7 cellular contexts compared by ENCODE assay signal in the genomic region with DNA sequence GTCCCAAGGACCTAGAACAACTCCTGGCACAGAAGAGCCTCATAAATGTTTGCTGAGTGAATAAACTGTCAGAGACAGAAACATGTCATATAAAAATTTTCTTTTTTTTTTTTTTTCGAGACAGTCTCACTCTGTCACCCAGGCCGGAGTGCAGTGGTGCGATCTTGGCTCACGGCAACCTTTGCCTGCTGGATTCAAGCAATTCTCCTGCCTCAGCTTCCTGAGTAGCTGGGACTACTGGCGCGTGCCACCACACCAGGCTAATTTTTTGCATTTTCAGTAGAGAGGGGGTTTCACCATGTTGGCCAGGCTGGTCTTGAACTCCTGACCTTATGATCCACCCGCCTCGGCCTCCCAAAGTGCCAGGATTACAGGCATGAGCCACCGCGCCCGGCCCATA.
A peak's percentile ranks its signal among the peaks of the same experiment; 100 is the strongest.
DNase-seq lines count a peak whose midpoint lies in the region; ATAC-seq, FAIRE-seq and TF ChIP-seq lines count a peak whose summit lies in the region.
"Not testable (repeated sequence)": the region's sequence is repeated elsewhere in the genome, so short reads cannot be mapped to it uniquely, and the experiment has no call there.

No MANE protein-coding gene starts in this region.

- not testable (repeated sequence) for ATAC-seq in A549; IMR-90 (ENCODE audit: low read depth)
- ATAC-seq in GM19023 (IDR thresholded peaks at IDR 0.05; ENCODE audit: unreplicated experiment) (peak; percentile 1), left colon (peak; percentile 2)

- H3K4me1 ChIP-seq in A549 (peaks cover 53% of the 10 kb centered on the region), IMR-90 (ENCODE audit: control insufficient read depth, insufficient read depth, low read length) (peaks cover 26% of the 10 kb centered on the region), astrocyte (ENCODE audit: insufficient read depth, low read length) (peaks cover 47% of the 10 kb centered on the region), duodenal mucosa (ENCODE audit: control insufficient read depth in 1 of 2, insufficient read depth in 2 of 2, low read length in 2 of 2) (peaks cover 28 to 55% of the 10 kb centered on the region in 2 donors)
- not testable (repeated sequence) for H3K4me1 ChIP-seq in small intestine (ENCODE audit: control insufficient read depth in 2 of 2, insufficient read depth in 1 of 2, low read depth in 1 of 2, low read length in 1 of 2)

- H3K27me3 Mint-ChIP-seq in astrocyte (ENCODE audit: low read depth, unreplicated experiment): not testable (repeated sequence)

- not testable (repeated sequence) for TF ChIP-seq CTCF in A549 (IDR thresholded peaks at IDR 0.05); IMR-90 (conservative IDR thresholded peaks at IDR 0.05; ENCODE audit: low read depth, low read length); astrocyte (IDR thresholded peaks at IDR 0.05; ENCODE audit: insufficient read depth, low read depth, low read length)

- POLR2A ChIA-PET in A549 (lab: Yijun Ruan, JAX); IMR-90 (lab: Charles Lee; ENCODE audit: unreplicated experiment): not testable (repeated sequence)

- not testable (repeated sequence) for H3K36me3 Mint-ChIP-seq in astrocyte (ENCODE audit: low read depth, unreplicated experiment)

- in situ Hi-C loops in IMR-90 (cut with MboI; ENCODE audit: low sequenced_read_pairs): not testable (repeated sequence)

- peak overlapping the region; percentile 87 for H3K27ac Mint-ChIP-seq in astrocyte (ENCODE audit: unreplicated experiment)

- DNase-seq in A549 (ENCODE audit: low read depth in 1 of 2, low spot score in 1 of 2); IMR-90; astrocyte (ENCODE audit: low read depth); left colon: not testable (repeated sequence)
- peak; percentile 29 for DNase-seq in small intestine

- H4K5ac ChIP-seq in IMR-90 (ENCODE audit: low read depth, low read length): not testable (repeated sequence)

- H2AK9ac ChIP-seq in IMR-90 (replicated peaks; ENCODE audit: low read depth, low read length, poor library complexity): not testable (repeated sequence)

- H4K8ac ChIP-seq in IMR-90 (ENCODE audit: low read depth in 2 of 2, low read length in 2 of 2): not testable (repeated sequence)

- H3K36me3 ChIP-seq in IMR-90 (ENCODE audit: control insufficient read depth, insufficient read depth, low read length); astrocyte (ENCODE audit: insufficient read depth, low read length); duodenal mucosa (ENCODE audit: control insufficient read depth in 1 of 2, insufficient read depth in 2 of 2, low read length in 2 of 2); small intestine (ENCODE audit: control insufficient read depth in 2 of 2, insufficient read depth in 2 of 2, low read length in 2 of 2): not testable (repeated sequence)

- peak overlapping the region; percentile 66 for H3K4me2 ChIP-seq in A549
- not testable (repeated sequence) for H3K4me2 ChIP-seq in IMR-90 (ENCODE audit: low read depth, low read length); astrocyte (ENCODE audit: low read length)

- peaks cover 84% of the 10 kb centered on the region for H3K79me2 ChIP-seq in astrocyte (ENCODE audit: insufficient read depth, low read length)

- not testable (repeated sequence) for H3K9me3 Mint-ChIP-seq in astrocyte (ENCODE audit: unreplicated experiment)

- H2BK15ac ChIP-seq in IMR-90 (ENCODE audit: low read depth, low read length): not testable (repeated sequence)

- H3K9me3 ChIP-seq in A549; IMR-90 (ENCODE audit: control insufficient read depth, insufficient read depth, low read length); astrocyte (ENCODE audit: insufficient read depth, low read depth, low read length); duodenal mucosa (ENCODE audit: control insufficient read depth in 1 of 2, low read length in 2 of 2); small intestine (ENCODE audit: control insufficient read depth, low read depth): not testable (repeated sequence)

- not testable (repeated sequence) for H3K27me3 ChIP-seq in IMR-90 (ENCODE audit: control insufficient read depth, insufficient read depth, low read length); astrocyte (ENCODE audit: insufficient read depth, low read length); duodenal mucosa (ENCODE audit: control insufficient read depth in 1 of 2, insufficient read depth in 2 of 2, low read length in 2 of 2); small intestine (ENCODE audit: control insufficient read depth in 2 of 2, insufficient read depth in 2 of 2, low read length in 2 of 2)

- not testable (repeated sequence) for H2BK5ac ChIP-seq in IMR-90 (ENCODE audit: low read depth, low read length, poor library complexity, severe bottlenecking)

- H3K4me3 ChIP-seq in A549; IMR-90 (ENCODE audit: insufficient read depth, low read depth, low read length); astrocyte (ENCODE audit: insufficient read depth, low read depth, low read length); duodenal mucosa (ENCODE audit: low read depth in 1 of 2, low read length in 2 of 2); small intestine (ENCODE audit: low read depth in 1 of 2, low read length in 2 of 2): not testable (repeated sequence)

- TF ChIP-seq RAD21 in A549 (conservative IDR thresholded peaks at IDR 0.05 in 1 of 2, IDR thresholded peaks at IDR 0.05 in 1 of 2); IMR-90 (IDR thresholded peaks at IDR 0.05; ENCODE audit: low read length): not testable (repeated sequence)

- peaks cover 34 to 63% of the 10 kb centered on the region in 2 experiments for H3K79me1 ChIP-seq in IMR-90 (ENCODE audit: low read depth in 1 of 2, low read length in 2 of 2)

- not testable (repeated sequence) for H3K4me3 Mint-ChIP-seq in astrocyte (ENCODE audit: unreplicated experiment)

- H4K91ac ChIP-seq in IMR-90 (ENCODE audit: insufficient read depth, low read depth, low read length): peak overlapping the region; percentile 67; the same call in 1 of the 2 replicates

- not testable (repeated sequence) for TF ChIP-seq EP300 in A549 (IDR thresholded peaks at IDR 0.05)

- CTCF ChIA-PET in A549 (lab: Yijun Ruan, JAX): not testable (repeated sequence)
- CTCF ChIA-PET in IMR-90 (lab: Yijun Ruan, JAX): interaction anchor here (0.9 kb wide), 1 partner anchor 33 kb away, joined by 4 read pairs; no protein-coding TSS in a partner anchor

- not testable (repeated sequence) for H2AK5ac ChIP-seq in IMR-90 (ENCODE audit: low read depth, low read length)

- H2BK20ac ChIP-seq in IMR-90 (ENCODE audit: low read depth, low read length): not testable (repeated sequence)

- H3K23ac ChIP-seq in IMR-90 (ENCODE audit: low read depth, low read length): not testable (repeated sequence)

- H4K20me1 ChIP-seq in IMR-90 (ENCODE audit: insufficient read depth, low read length) (peaks cover 16% of the 10 kb centered on the region; the same call in 1 of the 2 replicates), astrocyte (ENCODE audit: insufficient read depth, low read length) (peaks cover 36% of the 10 kb centered on the region)

- intact Hi-C loops in IMR-90 (cut with micrococcal nuclease); left colon (cut with DNase I, micrococcal nuclease): not testable (repeated sequence)

- H3K9ac ChIP-seq in IMR-90 (ENCODE audit: low read depth, low read length): not testable (repeated sequence)
- H3K9ac ChIP-seq in astrocyte (ENCODE audit: low read length) (peak overlapping the region; percentile 62), duodenal mucosa (ENCODE audit: low read depth in 1 of 2, low read length in 2 of 2) (peak overlapping the region in 1 of 2 donors; percentile 21)

- H3K18ac ChIP-seq in IMR-90 (ENCODE audit: low read depth, low read length): not testable (repeated sequence)

- not testable (repeated sequence) for H2AFZ ChIP-seq in IMR-90 (replicated peaks; ENCODE audit: low read length, poor library complexity); astrocyte (ENCODE audit: low read depth, low read length)

- H3K56ac ChIP-seq in IMR-90 (ENCODE audit: extremely low read depth, insufficient read depth, low read length): not testable (repeated sequence)

- H3K9me1 ChIP-seq in IMR-90 (ENCODE audit: insufficient read depth, low read length): peaks cover 16% of the 10 kb centered on the region

- TF ChIP-seq POLR2A in A549 (IDR thresholded peaks at IDR 0.05; ENCODE audit: low read length); IMR-90 (IDR thresholded peaks at IDR 0.05; ENCODE audit: low read depth, low read length): not testable (repeated sequence)

- WGBS in A549 (ENCODE audit: missing lambda C conversion rate): 94% methylated on average over 11 of the region's 11 CpGs
- 100% methylated on average over 3 of the region's 11 CpGs; no CpG with 5 or more reads in 1 of the 2 experiments for WGBS in IMR-90 (ENCODE audit: extremely low coverage in 2 of 2, insufficient read length in 1 of 2), 2 experiments
- 53 to 81% (median 68%) methylated on average over 11 of the region's 11 CpGs for WGBS in small intestine, 3 donors

- 0 out of 2 replicates have a peak overlapping the region, but pooled peaks have one; percentile 84 for H3K4ac ChIP-seq in IMR-90 (ENCODE audit: low read depth, low read length)

- H3K14ac ChIP-seq in IMR-90 (replicated peaks; ENCODE audit: low read depth, low read length): not testable (repeated sequence)

- H2BK120ac ChIP-seq in IMR-90 (ENCODE audit: low read depth, low read length): not testable (repeated sequence)

- not testable (repeated sequence) for FAIRE-seq in A549 (lab: Jason Lieb, UNC); astrocyte (lab: Jason Lieb, UNC); small intestine (lab: Jason Lieb, UNC)

- not testable (repeated sequence) for BruUV-seq in IMR-90 (replicated peaks; lab: Mats Ljungman, UMichigan)

- peaks cover 41% of the 10 kb centered on the region for H3K4me1 Mint-ChIP-seq in astrocyte (ENCODE audit: low read depth, unreplicated experiment)

- dilution Hi-C loops in IMR-90 (cut with HindIII; ENCODE audit: low sequenced_read_pairs, unreplicated experiment): not testable (repeated sequence)

- H3K27ac ChIP-seq in A549 (peak overlapping the region in 1 of 2 experiments; percentile 66; a peak in 3 of 6 replicates), astrocyte (ENCODE audit: low read depth, low read length) (peak overlapping the region; percentile 80), duodenal mucosa (ENCODE audit: low read depth, low read length) (peak overlapping the region; percentile 11), small intestine (ENCODE audit: low read depth in 1 of 2, low read length in 1 of 2) (peak overlapping the region; percentile 86 to 90)
- H3K27ac ChIP-seq in IMR-90 (ENCODE audit: insufficient read depth, low read length): not testable (repeated sequence)
